In the genomic region with DNA sequence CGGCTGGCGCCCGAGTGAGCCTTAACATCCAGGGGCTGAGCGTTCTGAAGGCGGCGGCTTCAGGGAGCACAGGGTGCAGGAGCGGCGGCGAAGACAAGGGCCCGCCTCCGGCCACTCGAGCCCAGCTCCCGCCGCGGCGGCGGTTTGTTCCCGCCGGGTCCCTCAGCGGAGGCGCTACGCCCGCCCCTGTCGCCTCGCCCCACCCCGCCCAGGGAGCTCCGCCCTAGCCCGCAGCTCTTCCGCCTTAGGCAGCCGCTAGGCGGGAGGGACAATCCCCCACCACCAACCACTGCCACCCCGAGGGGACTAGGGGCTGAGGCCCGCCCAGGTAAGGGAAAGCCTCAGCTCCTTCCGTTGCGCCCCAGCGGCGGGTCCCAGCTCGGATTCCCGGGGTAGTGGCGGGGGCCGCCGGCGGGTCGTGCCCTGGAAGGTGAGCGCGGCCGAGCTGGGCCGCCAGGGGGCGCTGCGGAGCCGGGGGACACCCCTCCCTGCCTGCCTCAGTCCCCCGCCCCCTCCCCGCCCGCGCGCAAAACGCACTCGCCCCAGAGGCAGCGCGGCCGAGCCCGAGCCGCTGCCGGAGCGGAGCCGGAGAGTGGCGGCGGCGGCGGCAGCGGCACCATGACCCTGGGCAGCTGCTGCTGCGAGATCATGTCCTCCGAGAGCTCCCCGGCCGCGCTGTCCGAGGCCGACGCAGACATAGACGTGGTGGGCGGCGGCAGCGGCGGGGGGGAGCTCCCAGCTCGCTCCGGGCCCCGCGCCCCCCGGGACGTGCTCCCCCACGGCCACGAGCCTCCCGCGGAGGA, we compare ENCODE assay signal across 8 cellular contexts. TPM values are rescaled to one million over a fixed set of nuclear protein-coding genes. Genes with fewer than 3 reads are reported as not detected.
DNase-seq lines count a peak whose midpoint lies in the region; ATAC-seq and TF ChIP-seq lines count a peak whose summit lies in the region.

TSS of gene FOXD2 (plus strand) at position 527 of the 803 bp plus-strand sequence. CDS start at position 619, 92 bp downstream.

- peak; percentile 73 for TF ChIP-seq CTCF in neural cell (IDR thresholded peaks at IDR 0.05; ENCODE audit: poor library complexity, severe bottlenecking)
- TF ChIP-seq CTCF in stomach (IDR thresholded peaks at IDR 0.05), result peak in 6 of 7 experiments; percentile 44 to 99 (median 97)

- peaks cover 50 to 65% (median 58%) of the 10 kb centered on the region in 4 donors for H3K4me1 ChIP-seq in stomach

- no peak for TF ChIP-seq POLR2A in stomach (IDR thresholded peaks at IDR 0.05)

- H3K9me3 ChIP-seq in neural cell (ENCODE audit: low read length), result no peaks in the 10 kb centered on the region
- no peaks in the 10 kb centered on the region for H3K9me3 ChIP-seq in stomach

- no peak within 1 kb of the TSS for H3K4me2 ChIP-seq in neural cell (ENCODE audit: low read length)

- intact Hi-C loops in stomach (cut with DNase I; ENCODE audit: low total_unique reads), result no loop called here

- 0% methylated on average over 8 to 94 of the region's 94 CpGs; no CpG with 5 or more reads in 1 of the 5 donors for WGBS in stomach, 5 donors

- H4K20me1 ChIP-seq in neural cell (ENCODE audit: insufficient read depth), result no peaks in the 10 kb centered on the region

- DNase-seq in DMS79 treated with DMSO at 0.1 percent for 48 hours (lab: John Stamatoyannopoulos, UW) (peak; percentile 96), HuH-7 (ENCODE audit: low spot score) (peak; percentile 98), OCI-M2 (lab: John Stamatoyannopoulos, UW; ENCODE audit: unreplicated experiment) (peak; percentile 51), fibroblast of peridontal ligament (ENCODE audit: extremely low read depth) (peak; percentile 70), stomach (peak; percentile 87)
- DNase-seq in activated T-cell treated with anti-CD3 and anti-CD28 coated beads, Interleukin-2, amount 50 U/mL, for 48 hours, result peak; percentile 94 to 96

- H3K9ac ChIP-seq in neural cell (ENCODE audit: low read length), result no peak within 1 kb of the TSS

- peaks cover 99% of the 10 kb centered on the region for H3K27me3 ChIP-seq in neural cell (ENCODE audit: insufficient read depth, low read depth, low read length)
- H3K27me3 ChIP-seq in stomach, result peaks cover 26 to 100% (median 61%) of the 10 kb centered on the region in 3 donors

- H3K79me2 ChIP-seq in neural cell (replicated peaks; ENCODE audit: insufficient read depth, low read length), result no peaks in the 10 kb centered on the region

- H3K4me3 ChIP-seq in neural cell (ENCODE audit: low read length), result peak within 1 kb of the TSS; percentile 60
- H3K4me3 ChIP-seq in stomach, result peak within 1 kb of the TSS; percentile 52 to 85 (median 62)

- ATAC-seq in GM21528 (IDR thresholded peaks at IDR 0.05; ENCODE audit: low FRiP score, unreplicated experiment), result peak; percentile 87

- no peak within 1 kb of the TSS for H3K27ac ChIP-seq in neural cell (ENCODE audit: low read length)
- peak within 1 kb of the TSS; percentile 71 to 89 (median 82) for H3K27ac ChIP-seq in stomach

- TF ChIP-seq EP300 in neural cell (conservative IDR thresholded peaks at IDR 0.05; ENCODE audit: poor library complexity, severe bottlenecking), result no peak
- no peak for TF ChIP-seq EP300 in stomach (IDR thresholded peaks at IDR 0.05)

- H3F3A ChIP-seq in neural cell (ENCODE audit: insufficient read depth, low read length, poor library complexity, severe bottlenecking), result no peaks in the 10 kb centered on the region

- H3K9me2 ChIP-seq in neural cell (ENCODE audit: insufficient read depth, low read length), result no peaks in the 10 kb centered on the region

- H2AFZ ChIP-seq in neural cell (ENCODE audit: low read depth, low read length), result no peak within 1 kb of the TSS

- peak; percentile 29 for TF ChIP-seq RAD21 in neural cell (conservative IDR thresholded peaks at IDR 0.05)

- H3K36me3 ChIP-seq in neural cell (ENCODE audit: insufficient read depth, low read length), result no peaks in the 10 kb centered on the region
- H3K36me3 ChIP-seq in stomach, result no peaks in the 10 kb centered on the region

TF ChIP-seq in neural cell, 6 proteins besides CTCF, POLR2A, EP300 and RAD21:
- TF ChIP-seq EZH2 (IDR thresholded peaks at IDR 0.05; ENCODE audit: borderline replicate concordance, insufficient read depth, low read length, poor library complexity, severe bottlenecking) (peak; percentile 89), POLR2AphosphoS5 (IDR thresholded peaks at IDR 0.05) (no peak), TAF1 (IDR thresholded peaks at IDR 0.05; ENCODE audit: low read depth) (no peak), REST (IDR thresholded peaks at IDR 0.05; ENCODE audit: borderline replicate concordance) (no peak), MXI1 (conservative IDR thresholded peaks at IDR 0.05; ENCODE audit: poor library complexity, severe bottlenecking) (no peak), SMC3 (conservative IDR thresholded peaks at IDR 0.05; ENCODE audit: poor library complexity) (peak; percentile 61)
TF ChIP-seq in neural cell: peak in this region for 2.

RNA-seq across cellular contexts. Expression of gene FOXD2, which starts in this region (rescaled TPM):
- 0.06 TPM in 1 of 2 replicates, not detected in the other for polyA plus RNA-seq in neural cell
- polyA minus RNA-seq in neural cell, result not detected in 2 replicates
- total RNA-seq in stomach, result 10 to 100 TPM in 1 of 5 donors, under 1 TPM in 1, not detected in 3; under 0.01 to 47.5 TPM
- polyA plus RNA-seq in stomach, result under 1 TPM in 2 of 3 donors, not detected in 1; 0.12 to 0.13 TPM
